Comparison of ENCODE assay signal across 11 cellular contexts in the genomic region with DNA sequence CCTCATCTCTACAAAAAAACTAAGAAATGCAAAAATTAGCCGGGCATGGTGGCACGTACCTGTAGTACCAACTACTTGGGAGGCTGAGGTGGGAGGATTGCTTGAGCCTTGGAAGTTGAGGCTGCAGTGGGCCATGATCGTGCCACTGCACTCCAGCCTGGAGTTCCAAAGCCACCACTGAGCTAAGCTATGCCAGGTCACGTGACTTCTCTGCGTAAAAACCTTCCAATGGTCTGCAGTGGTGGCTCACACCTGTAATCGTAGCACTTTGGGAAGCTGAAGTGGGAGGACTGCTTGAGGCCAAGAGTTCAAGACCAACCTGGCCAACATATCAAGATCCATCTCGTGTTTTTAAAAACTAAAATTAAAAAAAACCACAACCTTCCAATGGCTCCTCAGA. TPM values are rescaled to one million over a fixed set of nuclear protein-coding genes. Genes with fewer than 3 reads are reported as not detected.
DNase-seq lines count a peak whose midpoint lies in the region; ATAC-seq and TF ChIP-seq lines count a peak whose summit lies in the region.
"Had no signal": no experiment of that assay in that cellular context is flagged by ENCODE, and none has a peak within 500 bp of the region (broad histone marks: within the 10 kb centered on the region; RNA-seq: fewer than 3 reads in every experiment).

No MANE protein-coding gene starts in this region.

- no peaks in the 10 kb centered on the region for H3K9me3 ChIP-seq in prostate gland
- H3K9me3 ChIP-seq: spleen had no signal

- in situ Hi-C loops in SK-MEL-5 (cut with HindIII; ENCODE audit: low pct_unique_long_range_greater_than_20kb, low sequenced_read_pairs): no loop called here

- H3K4me3 Mint-ChIP-seq in activated naive CD4-positive, alpha-beta T cell treated with anti-CD3 and anti-CD28 coated beads for 36 hours: peak overlapping the region; percentile 91
- H3K4me3 Mint-ChIP-seq in stimulated activated memory B cell treated with anti-CD40 and anti-IgM and Interleukin-4, amounts not matched to agents 10 μg/mL and 1 μg/mL and 100 μg/mL, for 72 hours: peak overlapping the region; percentile 96

- no peak overlapping the region for H3K27ac Mint-ChIP-seq in activated naive CD4-positive, alpha-beta T cell treated with anti-CD3 and anti-CD28 coated beads for 36 hours
- H3K27ac Mint-ChIP-seq in stimulated activated memory B cell treated with anti-CD40 and anti-IgM and Interleukin-4, amounts not matched to agents 10 μg/mL and 1 μg/mL and 100 μg/mL, for 72 hours: peak overlapping the region; percentile 95

- intact Hi-C loops in activated naive CD4-positive, alpha-beta T cell treated with anti-CD3 and anti-CD28 coated beads for 36 hours (cut with micrococcal nuclease): no loop called here
- intact Hi-C loops in prostate gland (cut with DNase I): no loop called here

- no peak for DNase-seq in activated naive CD4-positive, alpha-beta T cell treated with anti-CD3 and anti-CD28 coated beads for 36 hours
- no peak for DNase-seq in activated naive CD4-positive, alpha-beta T cell treated with anti-CD3 and anti-CD28 coated beads, Interleukin-2, amount 50 U/mL, for 16 hours
- DNase-seq in SK-MEL-5 (ENCODE audit: low read depth, low spot score): peak; percentile 11
- DNase-seq in fibroblast of the aortic adventitia (ENCODE audit: low read depth): no peak
- no peak for DNase-seq in prostate gland (ENCODE audit: low spot score)
- no peak for DNase-seq in NOMO-1 (lab: John Stamatoyannopoulos, UW; ENCODE audit: unreplicated experiment in 2 of 2)
- DNase-seq: AML-193, left colon, spleen had no signal

- H3K27me3 Mint-ChIP-seq in activated naive CD4-positive, alpha-beta T cell treated with anti-CD3 and anti-CD28 coated beads for 36 hours (ENCODE audit: low read depth): no peaks in the 10 kb centered on the region
- H3K27me3 Mint-ChIP-seq in stimulated activated memory B cell treated with anti-CD40 and anti-IgM and Interleukin-4, amounts not matched to agents 10 μg/mL and 1 μg/mL and 100 μg/mL, for 72 hours: no peaks in the 10 kb centered on the region

- no peaks in the 10 kb centered on the region for H3K27me3 ChIP-seq in prostate gland (replicated peaks; ENCODE audit: insufficient read depth)
- H3K27me3 ChIP-seq: spleen had no signal

- TF ChIP-seq CTCF in fibroblast of the aortic adventitia (IDR thresholded peaks at IDR 0.05; ENCODE audit: insufficient read depth, low read length) (no peak), prostate gland (IDR thresholded peaks at IDR 0.05) (no peak)

- TF ChIP-seq POLR2A in prostate gland (IDR thresholded peaks at IDR 0.05): no peak

- H3K27ac ChIP-seq in prostate gland: no peak overlapping the region
- H3K27ac ChIP-seq: spleen had no signal

- H3K36me3 Mint-ChIP-seq in activated naive CD4-positive, alpha-beta T cell treated with anti-CD3 and anti-CD28 coated beads for 36 hours (ENCODE audit: low read depth): peaks cover 5% of the 10 kb centered on the region
- peaks cover 8% of the 10 kb centered on the region for H3K36me3 Mint-ChIP-seq in stimulated activated memory B cell treated with anti-CD40 and anti-IgM and Interleukin-4, amounts not matched to agents 10 μg/mL and 1 μg/mL and 100 μg/mL, for 72 hours

- no peaks in the 10 kb centered on the region for H3K9me3 Mint-ChIP-seq in activated naive CD4-positive, alpha-beta T cell treated with anti-CD3 and anti-CD28 coated beads for 36 hours
- H3K9me3 Mint-ChIP-seq in stimulated activated memory B cell treated with anti-CD40 and anti-IgM and Interleukin-4, amounts not matched to agents 10 μg/mL and 1 μg/mL and 100 μg/mL, for 72 hours: no peaks in the 10 kb centered on the region

- no peaks in the 10 kb centered on the region for H3K36me3 ChIP-seq in prostate gland

- H3K4me1 ChIP-seq in prostate gland (replicated peaks): peaks cover 4% of the 10 kb centered on the region

- H3K4me3 ChIP-seq in fibroblast of the aortic adventitia (ENCODE audit: low read depth, low read length) (peak overlapping the region; percentile 100), prostate gland (no peak overlapping the region)

- CTCF ChIA-PET in activated naive CD4-positive, alpha-beta T cell treated with anti-CD3 and anti-CD28 coated beads for 36 hours (lab: Charles Lee): no interaction called here

- WGBS in prostate gland: 98% methylated on average over 7 of the region's 7 CpGs

- H3K4me1 Mint-ChIP-seq in activated naive CD4-positive, alpha-beta T cell treated with anti-CD3 and anti-CD28 coated beads for 36 hours (ENCODE audit: low read depth): peaks cover 29% of the 10 kb centered on the region
- H3K4me1 Mint-ChIP-seq in stimulated activated memory B cell treated with anti-CD40 and anti-IgM and Interleukin-4, amounts not matched to agents 10 μg/mL and 1 μg/mL and 100 μg/mL, for 72 hours: peaks cover 23% of the 10 kb centered on the region

- no peak for ATAC-seq in stimulated activated memory B cell treated with anti-CD40 and anti-IgM and Interleukin-4, amounts not matched to agents 10 μg/mL and 1 μg/mL and 100 μg/mL, for 72 hours
- no peak for ATAC-seq in HG03571 (IDR thresholded peaks at IDR 0.05; ENCODE audit: unreplicated experiment)
- ATAC-seq: left colon had no signal

RNA-seq across cellular contexts. Expression of a gene that starts 1.7 kb away (rescaled TPM):
- total RNA-seq in activated naive CD4-positive, alpha-beta T cell treated with anti-CD3 and anti-CD28 coated beads for 36 hours: 100 to 1,000 TPM; 170 to 176 TPM
- total RNA-seq in SK-MEL-5 (2014; rRNA removed; shearing (Covaris generic)): 99.2 and 119 TPM in 2 replicates
- polyA plus RNA-seq in SK-MEL-5 (2015; cell fraction: cytosol; rRNA removed): 161 and 199 TPM in 2 replicates
- polyA plus RNA-seq in SK-MEL-5 (2015; cell fraction: nucleus; rRNA removed): 18.4 and 25.7 TPM in 2 replicates
- 14.8 and 115 TPM in 2 replicates for total RNA-seq in fibroblast of the aortic adventitia (ENCODE audit: low replicate concordance)
- 100 to 1,000 TPM; 198 to 212 TPM for total RNA-seq in prostate gland

RNA-seq across cellular contexts. Expression of a gene that starts 56.7 kb away (rescaled TPM):
- total RNA-seq in activated naive CD4-positive, alpha-beta T cell treated with anti-CD3 and anti-CD28 coated beads for 36 hours: 10 to 100 TPM; 17.2 to 17.5 TPM
- total RNA-seq in SK-MEL-5 (2014; rRNA removed; shearing (Covaris generic)): 6.6 and 6.7 TPM in 2 replicates
- 14.2 and 16.8 TPM in 2 replicates for polyA plus RNA-seq in SK-MEL-5 (2015; cell fraction: cytosol; rRNA removed)
- polyA plus RNA-seq in SK-MEL-5 (2015; cell fraction: nucleus; rRNA removed): 0.43 and 5.0 TPM in 2 replicates
- total RNA-seq in fibroblast of the aortic adventitia (ENCODE audit: low replicate concordance) (0.16 and 3.5 TPM in 2 replicates), prostate gland (1 to 10 TPM; 1.4 to 8.0 TPM)
